In the genomic region with DNA sequence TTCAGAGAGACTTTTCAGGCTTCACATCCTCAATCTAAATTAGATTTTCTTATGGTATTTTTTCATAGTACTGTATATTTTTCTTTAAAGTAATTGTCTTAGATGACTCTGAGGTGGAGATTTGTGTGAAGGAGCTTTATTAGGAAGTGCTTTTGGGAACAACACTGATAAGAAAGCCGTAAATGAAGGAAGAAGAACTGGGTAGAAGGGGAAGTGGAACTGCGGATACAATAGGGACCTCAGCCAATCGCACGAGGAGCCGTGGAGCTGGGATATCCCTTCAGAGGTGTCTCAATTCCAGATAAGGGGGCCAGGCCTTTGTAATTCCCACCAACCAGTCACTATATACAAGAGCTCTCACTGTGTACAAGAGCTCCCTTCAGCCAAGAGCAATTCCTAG, we compare ENCODE assay signal across 1 cellular context.
TF ChIP-seq lines count a peak whose summit lies in the region.

No MANE protein-coding gene starts in this region.

TF ChIP-seq in GM23338, 12 proteins besides CTCF, POLR2A, EP300 and RAD21 (continued from another document):
- TF ChIP-seq, protein P1, sequence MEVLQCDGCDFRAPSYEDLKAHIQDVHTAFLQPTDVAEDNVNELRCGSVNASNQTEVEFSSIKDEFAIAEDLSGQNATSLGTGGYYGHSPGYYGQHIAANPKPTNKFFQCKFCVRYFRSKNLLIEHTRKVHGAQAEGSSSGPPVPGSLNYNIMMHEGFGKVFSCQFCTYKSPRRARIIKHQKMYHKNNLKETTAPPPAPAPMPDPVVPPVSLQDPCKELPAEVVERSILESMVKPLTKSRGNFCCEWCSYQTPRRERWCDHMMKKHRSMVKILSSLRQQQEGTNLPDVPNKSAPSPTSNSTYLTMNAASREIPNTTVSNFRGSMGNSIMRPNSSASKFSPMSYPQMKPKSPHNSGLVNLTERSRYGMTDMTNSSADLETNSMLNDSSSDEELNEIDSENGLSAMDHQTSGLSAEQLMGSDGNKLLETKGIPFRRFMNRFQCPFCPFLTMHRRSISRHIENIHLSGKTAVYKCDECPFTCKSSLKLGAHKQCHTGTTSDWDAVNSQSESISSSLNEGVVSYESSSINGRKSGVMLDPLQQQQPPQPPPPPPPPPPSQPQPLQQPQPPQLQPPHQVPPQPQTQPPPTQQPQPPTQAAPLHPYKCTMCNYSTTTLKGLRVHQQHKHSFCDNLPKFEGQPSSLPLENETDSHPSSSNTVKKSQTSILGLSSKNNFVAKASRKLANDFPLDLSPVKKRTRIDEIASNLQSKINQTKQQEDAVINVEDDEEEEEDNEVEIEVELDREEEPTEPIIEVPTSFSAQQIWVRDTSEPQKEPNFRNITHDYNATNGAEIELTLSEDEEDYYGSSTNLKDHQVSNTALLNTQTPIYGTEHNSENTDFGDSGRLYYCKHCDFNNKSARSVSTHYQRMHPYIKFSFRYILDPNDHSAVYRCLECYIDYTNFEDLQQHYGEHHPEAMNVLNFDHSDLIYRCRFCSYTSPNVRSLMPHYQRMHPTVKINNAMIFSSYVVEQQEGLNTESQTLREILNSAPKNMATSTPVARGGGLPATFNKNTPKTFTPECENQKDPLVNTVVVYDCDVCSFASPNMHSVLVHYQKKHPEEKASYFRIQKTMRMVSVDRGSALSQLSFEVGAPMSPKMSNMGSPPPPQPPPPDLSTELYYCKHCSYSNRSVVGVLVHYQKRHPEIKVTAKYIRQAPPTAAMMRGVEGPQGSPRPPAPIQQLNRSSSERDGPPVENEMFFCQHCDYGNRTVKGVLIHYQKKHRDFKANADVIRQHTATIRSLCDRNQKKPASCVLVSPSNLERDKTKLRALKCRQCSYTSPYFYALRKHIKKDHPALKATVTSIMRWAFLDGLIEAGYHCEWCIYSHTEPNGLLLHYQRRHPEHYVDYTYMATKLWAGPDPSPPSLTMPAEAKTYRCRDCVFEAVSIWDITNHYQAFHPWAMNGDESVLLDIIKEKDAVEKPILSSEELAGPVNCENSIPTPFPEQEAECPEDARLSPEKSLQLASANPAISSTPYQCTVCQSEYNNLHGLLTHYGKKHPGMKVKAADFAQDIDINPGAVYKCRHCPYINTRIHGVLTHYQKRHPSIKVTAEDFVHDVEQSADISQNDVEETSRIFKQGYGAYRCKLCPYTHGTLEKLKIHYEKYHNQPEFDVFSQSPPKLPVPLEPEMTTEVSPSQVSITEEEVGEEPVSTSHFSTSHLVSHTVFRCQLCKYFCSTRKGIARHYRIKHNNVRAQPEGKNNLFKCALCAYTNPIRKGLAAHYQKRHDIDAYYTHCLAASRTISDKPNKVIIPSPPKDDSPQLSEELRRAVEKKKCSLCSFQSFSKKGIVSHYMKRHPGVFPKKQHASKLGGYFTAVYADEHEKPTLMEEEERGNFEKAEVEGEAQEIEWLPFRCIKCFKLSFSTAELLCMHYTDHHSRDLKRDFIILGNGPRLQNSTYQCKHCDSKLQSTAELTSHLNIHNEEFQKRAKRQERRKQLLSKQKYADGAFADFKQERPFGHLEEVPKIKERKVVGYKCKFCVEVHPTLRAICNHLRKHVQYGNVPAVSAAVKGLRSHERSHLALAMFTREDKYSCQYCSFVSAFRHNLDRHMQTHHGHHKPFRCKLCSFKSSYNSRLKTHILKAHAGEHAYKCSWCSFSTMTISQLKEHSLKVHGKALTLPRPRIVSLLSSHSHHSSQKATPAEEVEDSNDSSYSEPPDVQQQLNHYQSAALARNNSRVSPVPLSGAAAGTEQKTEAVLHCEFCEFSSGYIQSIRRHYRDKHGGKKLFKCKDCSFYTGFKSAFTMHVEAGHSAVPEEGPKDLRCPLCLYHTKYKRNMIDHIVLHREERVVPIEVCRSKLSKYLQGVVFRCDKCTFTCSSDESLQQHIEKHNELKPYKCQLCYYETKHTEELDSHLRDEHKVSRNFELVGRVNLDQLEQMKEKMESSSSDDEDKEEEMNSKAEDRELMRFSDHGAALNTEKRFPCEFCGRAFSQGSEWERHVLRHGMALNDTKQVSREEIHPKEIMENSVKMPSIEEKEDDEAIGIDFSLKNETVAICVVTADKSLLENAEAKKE (CRISPR knock-in tag; IDR thresholded peaks at IDR 0.05), result no peak
- TF ChIP-seq NANOG (IDR thresholded peaks at IDR 0.05; ENCODE audit: borderline replicate concordance) (no peak), EZH2phosphoT487 (IDR thresholded peaks at IDR 0.05; ENCODE audit: unreplicated experiment) (no peak), ZNF331 (CRISPR knock-in tag; IDR thresholded peaks at IDR 0.05; ENCODE audit: low read depth) (no peak), POLR2AphosphoS5 (IDR thresholded peaks at IDR 0.05; ENCODE audit: low read depth) (no peak)
- TF ChIP-seq, protein P2, sequence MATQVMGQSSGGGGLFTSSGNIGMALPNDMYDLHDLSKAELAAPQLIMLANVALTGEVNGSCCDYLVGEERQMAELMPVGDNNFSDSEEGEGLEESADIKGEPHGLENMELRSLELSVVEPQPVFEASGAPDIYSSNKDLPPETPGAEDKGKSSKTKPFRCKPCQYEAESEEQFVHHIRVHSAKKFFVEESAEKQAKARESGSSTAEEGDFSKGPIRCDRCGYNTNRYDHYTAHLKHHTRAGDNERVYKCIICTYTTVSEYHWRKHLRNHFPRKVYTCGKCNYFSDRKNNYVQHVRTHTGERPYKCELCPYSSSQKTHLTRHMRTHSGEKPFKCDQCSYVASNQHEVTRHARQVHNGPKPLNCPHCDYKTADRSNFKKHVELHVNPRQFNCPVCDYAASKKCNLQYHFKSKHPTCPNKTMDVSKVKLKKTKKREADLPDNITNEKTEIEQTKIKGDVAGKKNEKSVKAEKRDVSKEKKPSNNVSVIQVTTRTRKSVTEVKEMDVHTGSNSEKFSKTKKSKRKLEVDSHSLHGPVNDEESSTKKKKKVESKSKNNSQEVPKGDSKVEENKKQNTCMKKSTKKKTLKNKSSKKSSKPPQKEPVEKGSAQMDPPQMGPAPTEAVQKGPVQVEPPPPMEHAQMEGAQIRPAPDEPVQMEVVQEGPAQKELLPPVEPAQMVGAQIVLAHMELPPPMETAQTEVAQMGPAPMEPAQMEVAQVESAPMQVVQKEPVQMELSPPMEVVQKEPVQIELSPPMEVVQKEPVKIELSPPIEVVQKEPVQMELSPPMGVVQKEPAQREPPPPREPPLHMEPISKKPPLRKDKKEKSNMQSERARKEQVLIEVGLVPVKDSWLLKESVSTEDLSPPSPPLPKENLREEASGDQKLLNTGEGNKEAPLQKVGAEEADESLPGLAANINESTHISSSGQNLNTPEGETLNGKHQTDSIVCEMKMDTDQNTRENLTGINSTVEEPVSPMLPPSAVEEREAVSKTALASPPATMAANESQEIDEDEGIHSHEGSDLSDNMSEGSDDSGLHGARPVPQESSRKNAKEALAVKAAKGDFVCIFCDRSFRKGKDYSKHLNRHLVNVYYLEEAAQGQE (IDR thresholded peaks at IDR 0.05; ENCODE audit: unreplicated experiment), result no peak
- TF ChIP-seq, protein P3, sequence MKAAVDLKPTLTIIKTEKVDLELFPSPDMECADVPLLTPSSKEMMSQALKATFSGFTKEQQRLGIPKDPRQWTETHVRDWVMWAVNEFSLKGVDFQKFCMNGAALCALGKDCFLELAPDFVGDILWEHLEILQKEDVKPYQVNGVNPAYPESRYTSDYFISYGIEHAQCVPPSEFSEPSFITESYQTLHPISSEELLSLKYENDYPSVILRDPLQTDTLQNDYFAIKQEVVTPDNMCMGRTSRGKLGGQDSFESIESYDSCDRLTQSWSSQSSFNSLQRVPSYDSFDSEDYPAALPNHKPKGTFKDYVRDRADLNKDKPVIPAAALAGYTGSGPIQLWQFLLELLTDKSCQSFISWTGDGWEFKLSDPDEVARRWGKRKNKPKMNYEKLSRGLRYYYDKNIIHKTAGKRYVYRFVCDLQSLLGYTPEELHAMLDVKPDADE (IDR thresholded peaks at IDR 0.05), result no peak
